4 cellular contexts compared by ENCODE assay signal in genomic region chr11:60538627-60539026, GRCh38. TPM values are rescaled to one million over a fixed set of nuclear protein-coding genes. Genes with fewer than 3 reads are reported as not detected.
"Had no signal": no experiment of that assay in that cellular context is flagged by ENCODE, and none has a peak within 500 bp of the region (broad histone marks: within the 10 kb centered on the region; RNA-seq: fewer than 3 reads in every experiment).

No MANE protein-coding gene starts in this region.

RNA-seq across cellular contexts. Expression of gene MS4A13, which starts 23.4 kb away (rescaled TPM):
- total RNA-seq: LHCN-M2, M059J, MCF 10A, NCI-H460 had no signal

RNA-seq across cellular contexts. Expression of gene MS4A12, which starts 46.0 kb away (rescaled TPM):
- total RNA-seq: LHCN-M2, MCF 10A, NCI-H460 had no signal
